In the genomic region with DNA sequence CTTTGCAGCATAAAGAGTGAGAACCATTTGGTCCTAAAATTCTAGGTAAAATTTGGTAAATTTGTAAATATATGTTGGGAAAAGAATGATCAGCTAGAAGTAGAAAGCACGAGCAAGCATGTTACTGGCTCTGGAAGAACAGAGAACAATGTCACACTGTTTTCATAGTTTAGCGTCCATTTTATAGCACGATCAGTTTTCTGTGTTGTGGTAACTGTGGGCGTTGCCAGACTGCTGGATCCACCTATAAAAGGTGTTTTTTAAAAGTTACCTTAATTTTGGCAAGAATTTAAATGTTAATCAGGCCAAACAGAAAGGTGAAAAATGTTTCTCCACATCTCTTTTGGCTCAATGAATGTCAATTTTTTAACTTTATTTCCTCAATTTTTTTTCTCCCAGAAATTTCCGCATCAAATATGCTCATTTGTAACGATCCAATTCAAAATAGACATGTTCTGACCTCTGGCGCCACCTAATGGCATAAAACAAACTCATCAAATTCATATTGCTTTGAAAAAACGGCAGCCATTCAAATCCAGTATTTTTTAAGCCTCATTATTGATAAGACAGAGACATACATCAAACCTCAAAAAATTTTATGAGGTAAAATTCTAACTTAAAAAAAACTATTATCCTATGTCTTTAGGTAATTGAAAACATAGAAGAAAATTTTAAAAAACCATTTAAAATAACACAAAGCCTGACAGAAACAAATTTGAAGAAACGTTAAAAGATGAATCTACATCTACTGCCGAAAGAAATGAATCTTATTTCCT, we compare ENCODE assay signal across 9 cellular contexts. TPM values are rescaled to one million over a fixed set of nuclear protein-coding genes. Genes with fewer than 3 reads are reported as not detected.
DNase-seq lines count a peak whose midpoint lies in the region; ATAC-seq and TF ChIP-seq lines count a peak whose summit lies in the region.
"Had no signal": no experiment of that assay in that cellular context is flagged by ENCODE, and none has a peak within 500 bp of the region (broad histone marks: within the 10 kb centered on the region; RNA-seq: fewer than 3 reads in every experiment).

No MANE protein-coding gene starts in this region.

- peaks cover 2% of the 10 kb centered on the region for H3K27me3 Mint-ChIP-seq in activated T-cell treated with anti-CD3 and anti-CD28 coated beads, Interleukin-2, amount 50 U/mL, for 4 hours (ENCODE audit: low read depth)
- H3K27me3 Mint-ChIP-seq in effector memory CD8-positive, alpha-beta T cell: peaks cover 0 to 5% of the 10 kb centered on the region in 2 donors
- H3K27me3 Mint-ChIP-seq in neural crest cell (ENCODE audit: low read depth): no peaks in the 10 kb centered on the region
- H3K27me3 Mint-ChIP-seq: activated naive CD8-positive, alpha-beta T cell had no signal

- 0 out of 2 replicates have a peak, but pooled peaks cover 4% of the 10 kb centered on the region for H4K20me1 ChIP-seq in MM.1S (ENCODE audit: insufficient read depth, low read length)

- no peaks in the 10 kb centered on the region for H3K9me2 ChIP-seq in MM.1S (replicated peaks; ENCODE audit: insufficient read depth, low read length)

- DNase-seq in activated T-cell treated with anti-CD3 and anti-CD28 coated beads, Interleukin-2, amount 50 U/mL, for 4 hours: peak; percentile 20
- no peak for DNase-seq in activated T-cell treated with anti-CD3 and anti-CD28 coated beads, Interleukin-2, amount 50 U/mL, for 1 hour
- DNase-seq in MM.1S (peak; percentile 59), RWPE2 (ENCODE audit: low spot score) (no peak), neural crest cell (ENCODE audit: low read depth, low spot score) (no peak), T1000 (lab: John Stamatoyannopoulos, UW) (no peak), NK-92 (lab: John Stamatoyannopoulos, UW; ENCODE audit: unreplicated experiment) (no peak)
- peak; percentile 32 to 53 (median 41) for DNase-seq in effector memory CD8-positive, alpha-beta T cell

- H3K79me2 ChIP-seq in MM.1S (ENCODE audit: low read length): no peaks in the 10 kb centered on the region

- H3K4me3 Mint-ChIP-seq in activated T-cell treated with anti-CD3 and anti-CD28 coated beads, Interleukin-2, amount 50 U/mL, for 4 hours: no peak overlapping the region
- no peak overlapping the region for H3K4me3 Mint-ChIP-seq in effector memory CD8-positive, alpha-beta T cell
- H3K4me3 Mint-ChIP-seq in neural crest cell: no peak overlapping the region
- H3K4me3 Mint-ChIP-seq: activated naive CD8-positive, alpha-beta T cell had no signal

- TF ChIP-seq CTCF in MM.1S (IDR thresholded peaks at IDR 0.05; ENCODE audit: low read length) (peak; percentile 83), RWPE2 (IDR thresholded peaks at IDR 0.05; ENCODE audit: poor library complexity, severe bottlenecking) (peak; percentile 89), neural crest cell (conservative IDR thresholded peaks at IDR 0.05) (peak; percentile 88)

- H3K9me3 Mint-ChIP-seq in activated T-cell treated with anti-CD3 and anti-CD28 coated beads, Interleukin-2, amount 50 U/mL, for 4 hours: no peaks in the 10 kb centered on the region
- no peaks in the 10 kb centered on the region for H3K9me3 Mint-ChIP-seq in effector memory CD8-positive, alpha-beta T cell
- H3K9me3 Mint-ChIP-seq in neural crest cell: no peaks in the 10 kb centered on the region

- no peak overlapping the region for H3K4me2 ChIP-seq in MM.1S (ENCODE audit: low read depth, low read length)

- no peaks in the 10 kb centered on the region for H3K4me1 ChIP-seq in MM.1S (ENCODE audit: low read length)
- no peaks in the 10 kb centered on the region for H3K4me1 ChIP-seq in RWPE2 (ENCODE audit: insufficient read depth, poor library complexity, severe bottlenecking)

- H3K4me3 ChIP-seq in MM.1S (ENCODE audit: low read length): no peak overlapping the region
- no peak overlapping the region for H3K4me3 ChIP-seq in RWPE2 (ENCODE audit: severe bottlenecking)

- H3F3A ChIP-seq in MM.1S (ENCODE audit: insufficient read depth, low read length): no peaks in the 10 kb centered on the region

- H3K27ac Mint-ChIP-seq in effector memory CD8-positive, alpha-beta T cell: no peak overlapping the region
- H3K27ac Mint-ChIP-seq in neural crest cell (ENCODE audit: unreplicated experiment): no peak overlapping the region
- H3K27ac Mint-ChIP-seq: activated naive CD8-positive, alpha-beta T cell had no signal

- no peaks in the 10 kb centered on the region; the same call in 1 of the 2 replicates for H3K27me3 ChIP-seq in MM.1S (replicated peaks; ENCODE audit: insufficient read depth, low read length)
- no peaks in the 10 kb centered on the region for H3K27me3 ChIP-seq in RWPE2 (ENCODE audit: insufficient read depth, poor library complexity, severe bottlenecking)

- H2AFZ ChIP-seq in MM.1S (ENCODE audit: low read length): no peak overlapping the region

- peaks cover 8% of the 10 kb centered on the region for H3K36me3 Mint-ChIP-seq in activated T-cell treated with anti-CD3 and anti-CD28 coated beads, Interleukin-2, amount 50 U/mL, for 4 hours (ENCODE audit: insufficient read depth)
- H3K36me3 Mint-ChIP-seq in effector memory CD8-positive, alpha-beta T cell (ENCODE audit: insufficient read depth): peaks cover 21% of the 10 kb centered on the region
- peaks cover 3% of the 10 kb centered on the region for H3K36me3 Mint-ChIP-seq in neural crest cell (ENCODE audit: low read depth)

- H3K4me1 Mint-ChIP-seq in activated T-cell treated with anti-CD3 and anti-CD28 coated beads, Interleukin-2, amount 50 U/mL, for 4 hours (ENCODE audit: low read depth): peaks cover 4% of the 10 kb centered on the region
- peaks cover 3 to 4% of the 10 kb centered on the region in 2 donors for H3K4me1 Mint-ChIP-seq in effector memory CD8-positive, alpha-beta T cell (ENCODE audit: low read depth in 2 of 2)
- H3K4me1 Mint-ChIP-seq in neural crest cell: peaks cover 32% of the 10 kb centered on the region

- H3K9ac ChIP-seq in MM.1S (ENCODE audit: low read length): no peak overlapping the region

- no peak overlapping the region for H3K27ac ChIP-seq in MM.1S (ENCODE audit: low read length)
- H3K27ac ChIP-seq in RWPE2 (ENCODE audit: poor library complexity, severe bottlenecking): no peak overlapping the region

- peak in 1 of 2 donors; percentile 28 for ATAC-seq in activated T-cell treated with anti-CD3 and anti-CD28 coated beads, Interleukin-2, amount 50 U/mL, for 4 hours
- ATAC-seq in RWPE2 (ENCODE audit: low read depth): no peak
- peak; percentile 49 for ATAC-seq in effector memory CD8-positive, alpha-beta T cell (replicated peaks)

- no peaks in the 10 kb centered on the region; the same call in 1 of the 2 replicates for H3K36me3 ChIP-seq in MM.1S (replicated peaks; ENCODE audit: insufficient read depth, low read length)
- peaks cover 55% of the 10 kb centered on the region for H3K36me3 ChIP-seq in RWPE2 (ENCODE audit: low read depth)

- H3K9me3 ChIP-seq in MM.1S (replicated peaks; ENCODE audit: insufficient read depth, low read length) (no peaks in the 10 kb centered on the region), RWPE2 (ENCODE audit: severe bottlenecking) (no peaks in the 10 kb centered on the region)

RNA-seq across cellular contexts. Expression of a gene that starts 5.5 kb away (rescaled TPM):
- under 1 TPM; 0.08 to 0.23 (median 0.18) TPM for total RNA-seq in activated T-cell treated with anti-CD3 and anti-CD28 coated beads, Interleukin-2, amount 50 U/mL, for 4 hours
- total RNA-seq in neural crest cell: 0.09 TPM in 1 of 2 replicates, not detected in the other

RNA-seq across cellular contexts. Expression of a gene that starts 35.0 kb away (rescaled TPM):
- not detected for total RNA-seq in activated T-cell treated with anti-CD3 and anti-CD28 coated beads, Interleukin-2, amount 50 U/mL, for 4 hours
- not detected in 2 replicates for total RNA-seq in neural crest cell

RNA-seq across cellular contexts. Expression of a gene that starts 53.4 kb away (rescaled TPM):
- under 1 TPM in 1 of 3 donors, not detected in 2; 0.08 TPM for total RNA-seq in activated T-cell treated with anti-CD3 and anti-CD28 coated beads, Interleukin-2, amount 50 U/mL, for 4 hours
- not detected in 2 replicates for total RNA-seq in neural crest cell

Comparison
In these comparisons a context has a peak if more than half of its experiments do, and no peak if none do; other contexts are left out.
1. DNase-seq: peak in activated T-cell treated with anti-CD3 and anti-CD28 coated beads, Interleukin-2, amount 50 U/mL, for 4 hours (single experiment), MM.1S (single experiment) and effector memory CD8-positive, alpha-beta T cell (3 of 3); none in activated T-cell treated with anti-CD3 and anti-CD28 coated beads, Interleukin-2, amount 50 U/mL, for 1 hour (single experiment), RWPE2 (single experiment), neural crest cell (single experiment), T1000 (single experiment) and NK-92 (single experiment).
2. Peak in every context shown above with its lines, with median percentiles within 50 percentile points of each other: CTCF ChIP-seq.